ENCODE assay signal across 7 cellular contexts in the genomic region with DNA sequence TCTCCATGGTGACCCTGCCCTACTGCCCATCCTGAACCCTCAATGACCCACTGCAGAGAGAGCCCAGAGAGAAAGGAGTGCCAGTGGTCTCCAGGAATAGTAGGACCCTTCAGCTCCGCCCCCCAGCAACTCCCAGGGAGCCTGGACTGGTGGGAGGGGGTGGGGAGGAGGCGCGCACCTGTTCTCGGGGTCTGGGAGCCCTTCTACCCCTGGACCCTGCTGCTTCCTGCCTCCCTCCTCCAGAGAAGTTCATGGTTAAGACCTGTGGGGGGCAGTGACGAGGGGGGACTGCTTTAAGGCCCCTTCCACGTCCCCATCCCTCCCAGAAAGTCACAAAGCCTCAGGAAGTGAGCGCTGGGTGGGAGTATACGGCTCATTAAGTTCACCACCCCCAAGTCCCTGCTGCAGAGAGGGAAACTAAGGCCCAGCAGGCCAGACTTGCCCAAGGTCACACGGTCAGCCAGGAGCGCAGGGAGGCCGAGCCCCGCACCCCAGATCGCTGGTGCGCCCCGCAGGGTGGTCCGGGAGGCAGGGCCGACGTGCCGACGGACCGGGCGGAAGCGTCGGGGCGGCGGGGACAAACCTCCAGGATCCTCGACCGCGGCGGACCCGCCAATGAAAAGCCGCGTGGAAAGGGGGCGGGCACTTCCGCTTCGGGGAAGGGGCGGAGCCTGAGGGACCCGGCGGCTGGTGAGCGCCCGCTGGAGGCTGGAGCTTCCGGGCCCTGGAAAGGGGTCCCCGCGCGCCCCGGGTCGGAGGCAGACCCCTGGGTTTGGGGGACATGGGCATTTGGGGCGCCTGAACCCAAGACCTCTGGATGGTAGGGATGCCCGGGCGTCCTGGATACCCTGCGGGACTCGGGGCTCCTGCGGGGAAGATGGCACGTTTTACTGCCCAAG. TPM values are rescaled to one million over a fixed set of nuclear protein-coding genes. Genes with fewer than 3 reads are reported as not detected.
A peak's percentile ranks its signal among the peaks of the same experiment; 100 is the strongest.
DNase-seq lines count a peak whose midpoint lies in the region; ATAC-seq and TF ChIP-seq lines count a peak whose summit lies in the region.

A gene with protein sequence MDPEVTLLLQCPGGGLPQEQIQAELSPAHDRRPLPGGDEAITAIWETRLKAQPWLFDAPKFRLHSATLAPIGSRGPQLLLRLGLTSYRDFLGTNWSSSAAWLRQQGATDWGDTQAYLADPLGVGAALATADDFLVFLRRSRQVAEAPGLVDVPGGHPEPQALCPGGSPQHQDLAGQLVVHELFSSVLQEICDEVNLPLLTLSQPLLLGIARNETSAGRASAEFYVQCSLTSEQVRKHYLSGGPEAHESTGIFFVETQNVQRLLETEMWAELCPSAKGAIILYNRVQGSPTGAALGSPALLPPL (plus strand): TSS at position 667 of the 899 bp plus-strand sequence. CDS start 379 bp downstream, outside the sequence.
A gene with protein sequence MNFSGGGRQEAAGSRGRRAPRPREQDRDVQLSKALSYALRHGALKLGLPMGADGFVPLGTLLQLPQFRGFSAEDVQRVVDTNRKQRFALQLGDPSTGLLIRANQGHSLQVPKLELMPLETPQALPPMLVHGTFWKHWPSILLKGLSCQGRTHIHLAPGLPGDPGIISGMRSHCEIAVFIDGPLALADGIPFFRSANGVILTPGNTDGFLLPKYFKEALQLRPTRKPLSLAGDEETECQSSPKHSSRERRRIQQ (minus strand): TSS at position 579 of the 899 bp plus-strand sequence. CDS start 326 bp downstream, at position 253.

- H3K27ac Mint-ChIP-seq in activated CD4-positive, alpha-beta T cell treated with anti-CD3 and anti-CD28 coated beads, Interleukin-2, amount 10 ng/mL, durations not matched to agents 24 days and 14 days, result peak within 1 kb of the TSS; percentile 86

- no peaks in the 10 kb centered on the region for H3K27me3 Mint-ChIP-seq in activated CD4-positive, alpha-beta T cell treated with anti-CD3 and anti-CD28 coated beads, Interleukin-2, amount 10 ng/mL, durations not matched to agents 24 days and 14 days

- no peaks in the 10 kb centered on the region for H3K9me3 Mint-ChIP-seq in activated CD4-positive, alpha-beta T cell treated with anti-CD3 and anti-CD28 coated beads, Interleukin-2, amount 10 ng/mL, durations not matched to agents 24 days and 14 days

- peak within 1 kb of the TSS; percentile 91 for H3K4me3 Mint-ChIP-seq in activated CD4-positive, alpha-beta T cell treated with anti-CD3 and anti-CD28 coated beads, Interleukin-2, amount 10 ng/mL, durations not matched to agents 24 days and 14 days

- peaks cover 19% of the 10 kb centered on the region for H3K36me3 Mint-ChIP-seq in activated CD4-positive, alpha-beta T cell treated with anti-CD3 and anti-CD28 coated beads, Interleukin-2, amount 10 ng/mL, durations not matched to agents 24 days and 14 days (ENCODE audit: low read depth)

- peak within 1 kb of the TSS; percentile 93 for H3K27ac ChIP-seq in coronary artery

- ATAC-seq in GM18502 (IDR thresholded peaks at IDR 0.05; ENCODE audit: poor library complexity, unreplicated experiment) (peak; percentile 49), HG03108 (IDR thresholded peaks at IDR 0.05; ENCODE audit: unreplicated experiment) (peak; percentile 38), left lobe of liver (peak; percentile 85)

- TF ChIP-seq CTCF in coronary artery (IDR thresholded peaks at IDR 0.05), result no peak

- peak within 1 kb of the TSS; percentile 86 for H3K4me3 ChIP-seq in coronary artery

- DNase-seq in NCI-H524 treated with DMSO at 0.1 percent for 48 hours (lab: John Stamatoyannopoulos, UW) (peak; percentile 25), coronary artery (ENCODE audit: low spot score) (peak; percentile 95), left lobe of liver (ENCODE audit: low spot score) (peak; percentile 94)
- peak; percentile 99 for DNase-seq in activated CD4-positive, alpha-beta T cell treated with anti-CD3 and anti-CD28 coated beads, Interleukin-2, amount 10 ng/mL, durations not matched to agents 24 days and 14 days
- peak; percentile 95 to 97 for DNase-seq in stimulated activated CD4-positive, alpha-beta T cell treated with anti-CD3 and anti-CD28 coated beads, Interleukin-2, amount 100 ng/mL, for 24 hours

- intact Hi-C loops in activated CD4-positive, alpha-beta T cell treated with anti-CD3 and anti-CD28 coated beads, Interleukin-2, amount 10 ng/mL, durations not matched to agents 24 days and 14 days (cut with micrococcal nuclease), result loop anchor here (1.0 to 2.0 kb wide), 4 partner anchors 15 to 79 kb away; a partner anchor contains a TSS

- peaks cover 27% of the 10 kb centered on the region for H3K4me1 Mint-ChIP-seq in activated CD4-positive, alpha-beta T cell treated with anti-CD3 and anti-CD28 coated beads, Interleukin-2, amount 10 ng/mL, durations not matched to agents 24 days and 14 days

RNA-seq across cellular contexts. Expression of the first gene that starts in this region (rescaled TPM):
- total RNA-seq in activated CD4-positive, alpha-beta T cell treated with anti-CD3 and anti-CD28 coated beads, Interleukin-2, amount 10 ng/mL, durations not matched to agents 24 days and 14 days, result 66.1 and 72.6 TPM in 2 replicates
- 52.5 TPM for total RNA-seq in left lobe of liver

RNA-seq across cellular contexts. Expression of the second gene that starts in this region (rescaled TPM):
- 29.8 and 31.7 TPM in 2 replicates for total RNA-seq in activated CD4-positive, alpha-beta T cell treated with anti-CD3 and anti-CD28 coated beads, Interleukin-2, amount 10 ng/mL, durations not matched to agents 24 days and 14 days
- 22.2 TPM for total RNA-seq in left lobe of liver

Comparison
In these comparisons a context has a peak if more than half of its experiments do, and no peak if none do; other contexts are left out.
1. Peak in every context shown above with its lines: DNase-seq, ATAC-seq, H3K4me3 ChIP-seq and H3K27ac ChIP-seq.
2. DNase-seq: peak in every context shown above with its lines; median percentile 99 in activated CD4-positive, alpha-beta T cell treated with anti-CD3 and anti-CD28 coated beads, Interleukin-2, amount 10 ng/mL, durations not matched to agents 24 days and 14 days; 96 in stimulated activated CD4-positive, alpha-beta T cell treated with anti-CD3 and anti-CD28 coated beads, Interleukin-2, amount 100 ng/mL, for 24 hours; 95 in coronary artery; 94 in left lobe of liver; 25 in NCI-H524 treated with DMSO at 0.1 percent for 48 hours.